ENCODE assay signal across 2 cellular contexts in the genomic region with DNA sequence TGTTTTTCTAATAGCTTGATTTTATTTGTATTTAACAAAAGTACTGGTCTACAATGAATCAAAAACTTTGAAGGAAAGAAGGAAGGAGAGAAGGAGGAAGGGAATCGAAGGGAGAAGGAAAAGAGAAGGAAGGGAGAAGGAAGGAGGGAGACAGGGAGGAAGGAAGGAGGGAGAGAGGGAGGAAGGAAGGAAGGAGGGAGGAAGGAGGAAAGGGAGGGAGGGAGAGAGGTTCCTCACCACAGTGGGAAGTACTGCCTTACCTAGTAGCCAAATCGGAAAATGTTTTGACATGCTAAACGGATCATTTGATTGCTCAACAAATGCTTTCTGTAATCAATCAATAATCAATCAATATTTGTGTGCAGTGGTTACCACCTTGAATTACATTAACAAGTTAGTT.
TF ChIP-seq lines count a peak whose summit lies in the region.

No MANE protein-coding gene starts in this region.

TF ChIP-seq in IMR-90, 13 proteins besides CTCF, POLR2A, EP300 and RAD21:
- TF ChIP-seq BHLHE40 (IDR thresholded peaks at IDR 0.05; ENCODE audit: low read depth, low read length), result no peak
- TF ChIP-seq CHD1 (IDR thresholded peaks at IDR 0.05; ENCODE audit: low read depth, low read length), result no peak
- TF ChIP-seq MXI1 (IDR thresholded peaks at IDR 0.05; ENCODE audit: borderline replicate concordance, low read depth, low read length), result no peak
- TF ChIP-seq, protein P1, sequence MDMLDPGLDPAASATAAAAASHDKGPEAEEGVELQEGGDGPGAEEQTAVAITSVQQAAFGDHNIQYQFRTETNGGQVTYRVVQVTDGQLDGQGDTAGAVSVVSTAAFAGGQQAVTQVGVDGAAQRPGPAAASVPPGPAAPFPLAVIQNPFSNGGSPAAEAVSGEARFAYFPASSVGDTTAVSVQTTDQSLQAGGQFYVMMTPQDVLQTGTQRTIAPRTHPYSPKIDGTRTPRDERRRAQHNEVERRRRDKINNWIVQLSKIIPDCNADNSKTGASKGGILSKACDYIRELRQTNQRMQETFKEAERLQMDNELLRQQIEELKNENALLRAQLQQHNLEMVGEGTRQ (IDR thresholded peaks at IDR 0.05; ENCODE audit: low read depth, low read length), result no peak

TF ChIP-seq in K562, 482 proteins besides CTCF, POLR2A, EP300 and RAD21:
- TF ChIP-seq TAL1 (IDR thresholded peaks at IDR 0.05), result no peak
- 0 out of 2 replicates have a peak, but pooled peaks have one; percentile 25 for TF ChIP-seq THRB (CRISPR knock-in tag; conservative IDR thresholded peaks at IDR 0.05)
